Comparison of ENCODE assay signal across 34 cellular contexts in the genomic region with DNA sequence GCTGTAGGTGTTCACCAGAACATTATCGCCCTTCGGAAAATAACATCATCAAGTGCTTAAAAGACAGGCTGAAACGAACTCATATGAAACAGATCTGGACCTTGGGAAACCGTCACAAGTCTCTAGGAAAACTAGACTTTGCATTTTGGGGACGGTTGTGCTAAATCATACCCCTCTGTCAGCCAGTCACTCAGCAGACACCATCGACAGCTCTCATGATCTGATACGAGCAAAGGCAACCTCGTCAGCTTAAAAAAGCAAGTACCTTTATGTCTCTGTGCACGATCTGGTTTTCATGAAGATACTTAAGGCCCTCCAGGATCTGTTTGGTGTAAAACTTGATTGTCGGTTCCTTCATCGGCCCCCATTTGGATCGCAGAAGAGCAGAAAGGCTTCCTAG.
"Had no signal": no experiment of that assay in that cellular context is flagged by ENCODE, and none has a peak within 500 bp of the region (broad histone marks: within the 10 kb centered on the region; RNA-seq: fewer than 3 reads in every experiment).

No MANE protein-coding gene starts in this region.

- H3K4me3 ChIP-seq: MG63 had no signal

- H3K36me3 ChIP-seq: MG63 had no signal

- DNase-seq: Karpas-422, Kasumi-1, MG63, MV-4-11, NCI-H1048, NCI-H1092, NCI-H1092 treated with DMSO at 0.1 percent for 48 hours, NCI-H1105, NCI-H1105 treated with DMSO at 0.1 percent for 48 hours, NCI-H1417, NCI-H1417 treated with DMSO at 0.1 percent for 48 hours, NCI-H1436, NCI-H1436 treated with DMSO at 0.1 percent for 48 hours, NCI-H146, NCI-H1694, NCI-H1694 treated with DMSO at 0.1 percent for 48 hours, NCI-H187, NCI-H187 treated with DMSO at 0.1 percent for 48 hours, NCI-H1930, NCI-H2029, NCI-H2029 treated with DMSO at 0.1 percent for 48 hours, NCI-H2081, NCI-H2081 treated with DMSO at 0.1 percent for 48 hours, NCI-H2107, NCI-H2171, NCI-H2171 treated with DMSO at 0.1 percent for 48 hours, NCI-H2227 treated with DMSO at 0.1 percent for 48 hours, NCI-H226, NCI-H345, NCI-H446, NCI-H446 treated with DMSO at 0.1 percent for 48 hours, NCI-H510A, NCI-H510A treated with DMSO at 0.1 percent for 48 hours, NCI-H524 had no signal

- H3K27me3 ChIP-seq: MG63 had no signal

- H3K9me3 ChIP-seq: MG63 had no signal
